Comparison of ENCODE assay signal across 19 cellular contexts in the genomic region with DNA sequence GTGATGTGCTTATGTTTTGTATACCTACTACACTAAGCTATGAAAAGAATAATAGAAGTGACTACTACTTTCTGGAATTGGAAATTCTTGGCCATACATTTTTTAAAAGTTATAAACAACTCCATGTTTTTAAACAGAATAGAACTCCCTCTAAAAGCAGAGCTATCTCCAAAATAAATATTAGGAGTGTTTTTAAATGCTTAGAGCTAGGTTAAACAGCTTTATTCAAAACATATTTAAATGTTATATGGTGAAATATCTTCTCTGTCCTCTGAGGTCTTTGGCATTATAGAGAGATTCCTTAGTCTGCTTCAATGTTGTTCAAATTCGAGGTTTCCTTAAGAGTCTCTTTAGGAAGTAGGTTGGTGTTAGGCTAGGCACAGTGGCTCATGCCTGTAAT. TPM values are rescaled to one million over a fixed set of nuclear protein-coding genes. Genes with fewer than 3 reads are reported as not detected.
DNase-seq lines count a peak whose midpoint lies in the region; ATAC-seq and TF ChIP-seq lines count a peak whose summit lies in the region.
"Had no signal": no experiment of that assay in that cellular context is flagged by ENCODE, and none has a peak within 500 bp of the region (broad histone marks: within the 10 kb centered on the region; RNA-seq: fewer than 3 reads in every experiment).

No MANE protein-coding gene starts in this region.

- no CpG with 5 or more reads among the region's 1 CpG for WGBS in IMR-90 (ENCODE audit: extremely low coverage in 2 of 2, insufficient read length in 1 of 2), 2 experiments

- no peak for ATAC-seq in activated CD8-positive, alpha-beta T cell treated with anti-CD3 and anti-CD28 coated beads for 36 hours
- no peak for ATAC-seq in activated CD8-positive, alpha-beta T cell treated with anti-CD3 and anti-CD28 coated beads, Interleukin-2, amount 10 ng/mL, durations not matched to agents 7 days and 5 days
- ATAC-seq in IMR-90 (ENCODE audit: low read depth) (peak; percentile 91), GM21526 (IDR thresholded peaks at IDR 0.05; ENCODE audit: low FRiP score, unreplicated experiment) (no peak), GM18502 (IDR thresholded peaks at IDR 0.05; ENCODE audit: poor library complexity, unreplicated experiment) (no peak)
- ATAC-seq: PC-3 had no signal

- peak overlapping the region; percentile 87; the same call in 1 of the 2 replicates for H3K27ac ChIP-seq in IMR-90 (ENCODE audit: insufficient read depth, low read length)
- H3K27ac ChIP-seq: KMS-11, RWPE1 had no signal

- H3K23ac ChIP-seq in IMR-90 (ENCODE audit: low read depth, low read length) = no peak overlapping the region

- peaks cover 27 to 42% of the 10 kb centered on the region in 2 experiments for H3K79me1 ChIP-seq in IMR-90 (ENCODE audit: low read depth in 1 of 2, low read length in 2 of 2)

- H4K5ac ChIP-seq in IMR-90 (ENCODE audit: low read depth, low read length) = no peak overlapping the region

- BruUV-seq in IMR-90 (replicated peaks; lab: Mats Ljungman, UMichigan) = no TSS peak

- CTCF ChIA-PET in activated CD8-positive, alpha-beta T cell treated with anti-CD3 and anti-CD28 coated beads for 36 hours (lab: Charles Lee) = interaction anchor here (0.7 to 1.8 kb wide), 6 partner anchors 12 to 77 kb away, joined by 3 to 6 read pairs (median 4); no protein-coding TSS in a partner anchor
- CTCF ChIA-PET in activated CD8-positive, alpha-beta T cell treated with anti-CD3 and anti-CD28 coated beads, Interleukin-2, amount 10 ng/mL, durations not matched to agents 7 days and 5 days (lab: Charles Lee) = interaction anchor here (1.3 to 1.5 kb wide), 2 partner anchors 24 to 107 kb away, joined by 3 to 4 read pairs; no protein-coding TSS in a partner anchor
- CTCF ChIA-PET in IMR-90 (lab: Yijun Ruan, JAX) = no interaction called here

- peaks cover 15% of the 10 kb centered on the region for H3K4me1 Mint-ChIP-seq in activated CD8-positive, alpha-beta T cell treated with anti-CD3 and anti-CD28 coated beads for 36 hours (ENCODE audit: low read depth)
- no peaks in the 10 kb centered on the region for H3K4me1 Mint-ChIP-seq in activated CD8-positive, alpha-beta T cell treated with anti-CD3 and anti-CD28 coated beads, Interleukin-2, amount 10 ng/mL, durations not matched to agents 7 days and 5 days (ENCODE audit: low read depth)
- H3K4me1 Mint-ChIP-seq in chondrocyte (ENCODE audit: low read depth) = peaks cover 4% of the 10 kb centered on the region
- H3K4me1 Mint-ChIP-seq in osteocyte (ENCODE audit: unreplicated experiment) = peaks cover 3% of the 10 kb centered on the region
- peaks cover 6% of the 10 kb centered on the region for H3K4me1 Mint-ChIP-seq in activated T-helper 2 cell treated with anti-CD3 and anti-CD28 coated beads, Interferon-gamma antibody, Interleukin-2, Interleukin-4, amounts not matched to agents 10 μg/mL and 5 μg/mL and 100 μg/mL, durations not matched to agents 14 hours and 24 hours and 36 hours (ENCODE audit: low read depth)

- H2AFZ ChIP-seq in IMR-90 (replicated peaks; ENCODE audit: low read length, poor library complexity) = no peak overlapping the region

- intact Hi-C loops in activated CD8-positive, alpha-beta T cell treated with anti-CD3 and anti-CD28 coated beads for 36 hours (cut with micrococcal nuclease) = no loop called here
- intact Hi-C loops in IMR-90 (cut with micrococcal nuclease) = loop anchor here (2.0 kb wide), 2 partner anchors 14 to 22 kb away; a partner anchor contains a TSS
- intact Hi-C loops in activated T-helper 2 cell treated with anti-CD3 and anti-CD28 coated beads, Interferon-gamma antibody, Interleukin-2, Interleukin-4, amounts not matched to agents 10 μg/mL and 5 μg/mL and 100 μg/mL, durations not matched to agents 14 hours and 24 hours and 36 hours (cut with micrococcal nuclease) = no loop called here

- TF ChIP-seq POLR2A in IMR-90 (IDR thresholded peaks at IDR 0.05; ENCODE audit: low read depth, low read length) = no peak

- no peak for TF ChIP-seq CTCF in activated CD8-positive, alpha-beta T cell treated with anti-CD3 and anti-CD28 coated beads for 36 hours (IDR thresholded peaks at IDR 0.05)
- no peak for TF ChIP-seq CTCF in IMR-90 (conservative IDR thresholded peaks at IDR 0.05; ENCODE audit: low read depth, low read length)
- no peak for TF ChIP-seq CTCF in chondrocyte (IDR thresholded peaks at IDR 0.05)
- no peak for TF ChIP-seq CTCF in osteocyte (IDR thresholded peaks at IDR 0.05)

- no peaks in the 10 kb centered on the region for H3K9me3 ChIP-seq in IMR-90 (ENCODE audit: control insufficient read depth, insufficient read depth, low read length)

- H3K27me3 ChIP-seq in IMR-90 (ENCODE audit: control insufficient read depth, insufficient read depth, low read length) = no peaks in the 10 kb centered on the region

- POLR2A ChIA-PET in activated CD8-positive, alpha-beta T cell treated with anti-CD3 and anti-CD28 coated beads for 36 hours (lab: Charles Lee) = interaction anchor here (1.4 to 1.7 kb wide), 3 partner anchors 17 to 34 kb away, joined by 3 to 5 read pairs (median 3); a partner anchor contains a TSS
- POLR2A ChIA-PET in activated CD8-positive, alpha-beta T cell treated with anti-CD3 and anti-CD28 coated beads, Interleukin-2, amount 10 ng/mL, durations not matched to agents 7 days and 5 days (lab: Charles Lee) = interaction anchor here (0.9 to 1.5 kb wide), 2 partner anchors 17 to 29 kb away, joined by 3 to 5 read pairs; a partner anchor contains a TSS
- POLR2A ChIA-PET in IMR-90 (lab: Charles Lee; ENCODE audit: unreplicated experiment) = no interaction called here

- H3K4me3 ChIP-seq in IMR-90 (ENCODE audit: insufficient read depth, low read depth, low read length) = no peak overlapping the region

- peaks cover 2% of the 10 kb centered on the region; the same call in 1 of the 2 replicates for H3K4me1 ChIP-seq in IMR-90 (ENCODE audit: control insufficient read depth, insufficient read depth, low read length)

- no peak overlapping the region for H2BK120ac ChIP-seq in IMR-90 (ENCODE audit: low read depth, low read length)

- H2BK15ac ChIP-seq in IMR-90 (ENCODE audit: low read depth, low read length) = no peak overlapping the region

- in situ Hi-C loops in IMR-90 (cut with MboI; ENCODE audit: low sequenced_read_pairs) = no loop called here

- no peak overlapping the region for H3K4ac ChIP-seq in IMR-90 (ENCODE audit: low read depth, low read length)

- no peaks in the 10 kb centered on the region for H3K27me3 Mint-ChIP-seq in activated CD8-positive, alpha-beta T cell treated with anti-CD3 and anti-CD28 coated beads for 36 hours
- no peaks in the 10 kb centered on the region for H3K27me3 Mint-ChIP-seq in activated CD8-positive, alpha-beta T cell treated with anti-CD3 and anti-CD28 coated beads, Interleukin-2, amount 10 ng/mL, durations not matched to agents 7 days and 5 days (ENCODE audit: low read depth)
- no peaks in the 10 kb centered on the region for H3K27me3 Mint-ChIP-seq in chondrocyte (ENCODE audit: low read depth)
- no peaks in the 10 kb centered on the region for H3K27me3 Mint-ChIP-seq in osteocyte (ENCODE audit: unreplicated experiment)
- H3K27me3 Mint-ChIP-seq in activated T-helper 2 cell treated with anti-CD3 and anti-CD28 coated beads, Interferon-gamma antibody, Interleukin-2, Interleukin-4, amounts not matched to agents 10 μg/mL and 5 μg/mL and 100 μg/mL, durations not matched to agents 14 hours and 24 hours and 36 hours (ENCODE audit: low read depth) = no peaks in the 10 kb centered on the region

- H4K8ac ChIP-seq in IMR-90 (ENCODE audit: low read depth in 2 of 2, low read length in 2 of 2) = no peak overlapping the region

- no peak overlapping the region for H4K91ac ChIP-seq in IMR-90 (ENCODE audit: insufficient read depth, low read depth, low read length)

- no peak overlapping the region for H3K9ac ChIP-seq in IMR-90 (ENCODE audit: low read depth, low read length)
- H3K9ac ChIP-seq: KMS-11 had no signal

- no peak overlapping the region for H2AK5ac ChIP-seq in IMR-90 (ENCODE audit: low read depth, low read length)

- H3K9me3 Mint-ChIP-seq in activated CD8-positive, alpha-beta T cell treated with anti-CD3 and anti-CD28 coated beads for 36 hours = no peaks in the 10 kb centered on the region
- H3K9me3 Mint-ChIP-seq in activated CD8-positive, alpha-beta T cell treated with anti-CD3 and anti-CD28 coated beads, Interleukin-2, amount 10 ng/mL, durations not matched to agents 7 days and 5 days (ENCODE audit: insufficient read depth) = no peaks in the 10 kb centered on the region
- H3K9me3 Mint-ChIP-seq in chondrocyte (ENCODE audit: low read depth) (no peaks in the 10 kb centered on the region), osteocyte (ENCODE audit: unreplicated experiment) (no peaks in the 10 kb centered on the region)
- H3K9me3 Mint-ChIP-seq in activated T-helper 2 cell treated with anti-CD3 and anti-CD28 coated beads, Interferon-gamma antibody, Interleukin-2, Interleukin-4, amounts not matched to agents 10 μg/mL and 5 μg/mL and 100 μg/mL, durations not matched to agents 14 hours and 24 hours and 36 hours = no peaks in the 10 kb centered on the region

- H4K20me1 ChIP-seq in IMR-90 (ENCODE audit: insufficient read depth, low read length) = peaks cover 3% of the 10 kb centered on the region; the same call in 1 of the 2 replicates

- no peaks in the 10 kb centered on the region for H3K9me1 ChIP-seq in IMR-90 (ENCODE audit: insufficient read depth, low read length)

- dilution Hi-C loops in IMR-90 (cut with HindIII; ENCODE audit: low sequenced_read_pairs, unreplicated experiment) = no loop called here

- peak overlapping the region; percentile 14 for H3K27ac Mint-ChIP-seq in activated CD8-positive, alpha-beta T cell treated with anti-CD3 and anti-CD28 coated beads for 36 hours
- H3K27ac Mint-ChIP-seq in activated CD8-positive, alpha-beta T cell treated with anti-CD3 and anti-CD28 coated beads, Interleukin-2, amount 10 ng/mL, durations not matched to agents 7 days and 5 days = no peak overlapping the region
- H3K27ac Mint-ChIP-seq in chondrocyte (ENCODE audit: unreplicated experiment) (peak overlapping the region; percentile 70), osteocyte (ENCODE audit: unreplicated experiment) (peak overlapping the region; percentile 72)
- H3K27ac Mint-ChIP-seq in activated T-helper 2 cell treated with anti-CD3 and anti-CD28 coated beads, Interferon-gamma antibody, Interleukin-2, Interleukin-4, amounts not matched to agents 10 μg/mL and 5 μg/mL and 100 μg/mL, durations not matched to agents 14 hours and 24 hours and 36 hours = no peak overlapping the region

- H3K14ac ChIP-seq in IMR-90 (replicated peaks; ENCODE audit: low read depth, low read length) = no peak overlapping the region

- H3K4me2 ChIP-seq in IMR-90 (ENCODE audit: low read depth, low read length) = 0 out of 2 replicates have a peak overlapping the region, but pooled peaks have one; percentile 46
- H3K4me2 ChIP-seq: KMS-11 had no signal

- peak overlapping the region; percentile 69 for H2BK5ac ChIP-seq in IMR-90 (ENCODE audit: low read depth, low read length, poor library complexity, severe bottlenecking)

- H2AK9ac ChIP-seq in IMR-90 (replicated peaks; ENCODE audit: low read depth, low read length, poor library complexity) = no peak overlapping the region

- H3K18ac ChIP-seq in IMR-90 (ENCODE audit: low read depth, low read length) = no peak overlapping the region

- peaks cover 49% of the 10 kb centered on the region for H3K36me3 ChIP-seq in IMR-90 (ENCODE audit: control insufficient read depth, insufficient read depth, low read length)

- TF ChIP-seq RAD21 in IMR-90 (IDR thresholded peaks at IDR 0.05; ENCODE audit: low read length) = no peak

- no peak overlapping the region for H2BK20ac ChIP-seq in IMR-90 (ENCODE audit: low read depth, low read length)

- peaks cover 56% of the 10 kb centered on the region for H3K36me3 Mint-ChIP-seq in activated CD8-positive, alpha-beta T cell treated with anti-CD3 and anti-CD28 coated beads for 36 hours (ENCODE audit: low read depth)
- peaks cover 63% of the 10 kb centered on the region for H3K36me3 Mint-ChIP-seq in activated CD8-positive, alpha-beta T cell treated with anti-CD3 and anti-CD28 coated beads, Interleukin-2, amount 10 ng/mL, durations not matched to agents 7 days and 5 days (ENCODE audit: low read depth)
- peaks cover 33% of the 10 kb centered on the region for H3K36me3 Mint-ChIP-seq in chondrocyte (ENCODE audit: low read depth)
- peaks cover 64% of the 10 kb centered on the region for H3K36me3 Mint-ChIP-seq in osteocyte (ENCODE audit: unreplicated experiment)
- H3K36me3 Mint-ChIP-seq in activated T-helper 2 cell treated with anti-CD3 and anti-CD28 coated beads, Interferon-gamma antibody, Interleukin-2, Interleukin-4, amounts not matched to agents 10 μg/mL and 5 μg/mL and 100 μg/mL, durations not matched to agents 14 hours and 24 hours and 36 hours (ENCODE audit: low read depth) = peaks cover 73% of the 10 kb centered on the region

- no peak for DNase-seq in activated CD8-positive, alpha-beta T cell treated with anti-CD3 and anti-CD28 coated beads for 36 hours
- DNase-seq in activated CD8-positive, alpha-beta T cell treated with anti-CD3 and anti-CD28 coated beads, Interleukin-2, amount 10 ng/mL, durations not matched to agents 7 days and 5 days = no peak
- DNase-seq in IMR-90 = no peak
- no peak for DNase-seq in chondrocyte (ENCODE audit: low spot score)
- DNase-seq in osteocyte (ENCODE audit: extremely low spot score, unreplicated experiment) = no peak
- no peak for DNase-seq in activated T-helper 2 cell treated with anti-CD3 and anti-CD28 coated beads, Interferon-gamma antibody, Interleukin-2, Interleukin-4, amounts not matched to agents 10 μg/mL and 5 μg/mL and 100 μg/mL, durations not matched to agents 14 hours and 24 hours and 36 hours (ENCODE audit: low spot score)
- DNase-seq: 8988T, DMS153, GOT3, NCI-H1092, NCI-H146, NCI-H2081, NCI-H510A treated with DMSO at 0.1 percent for 48 hours, NCI-H82, PC-3 had no signal

- H3K56ac ChIP-seq in IMR-90 (ENCODE audit: extremely low read depth, insufficient read depth, low read length) = no peak overlapping the region

- H3K4me3 Mint-ChIP-seq in activated CD8-positive, alpha-beta T cell treated with anti-CD3 and anti-CD28 coated beads for 36 hours = no peak overlapping the region
- H3K4me3 Mint-ChIP-seq in activated CD8-positive, alpha-beta T cell treated with anti-CD3 and anti-CD28 coated beads, Interleukin-2, amount 10 ng/mL, durations not matched to agents 7 days and 5 days = no peak overlapping the region
- H3K4me3 Mint-ChIP-seq in chondrocyte (ENCODE audit: unreplicated experiment) (no peak overlapping the region), osteocyte (ENCODE audit: unreplicated experiment) (no peak overlapping the region)
- H3K4me3 Mint-ChIP-seq in activated T-helper 2 cell treated with anti-CD3 and anti-CD28 coated beads, Interferon-gamma antibody, Interleukin-2, Interleukin-4, amounts not matched to agents 10 μg/mL and 5 μg/mL and 100 μg/mL, durations not matched to agents 14 hours and 24 hours and 36 hours (ENCODE audit: low read depth) = no peak overlapping the region

RNA-seq across cellular contexts. Expression of a gene that starts 22.9 kb away (rescaled TPM):
- 100 to 1,000 TPM; 155 to 157 TPM for total RNA-seq in activated CD8-positive, alpha-beta T cell treated with anti-CD3 and anti-CD28 coated beads for 36 hours
- 100 to 1,000 TPM; 176 to 179 TPM for total RNA-seq in activated CD8-positive, alpha-beta T cell treated with anti-CD3 and anti-CD28 coated beads, Interleukin-2, amount 10 ng/mL, durations not matched to agents 7 days and 5 days
- total RNA-seq in IMR-90 (2012; rRNA removed) (104 and 105 TPM in 2 replicates), chondrocyte (92.3 to 112 TPM (median 94.9 TPM) in 3 replicates), osteocyte (98.5 and 106 TPM in 2 replicates)
- polyA plus RNA-seq in IMR-90 (2012; rRNA removed) = 165 and 175 TPM in 2 replicates
- polyA plus RNA-seq in IMR-90 (2012; cell fraction: cytosol; rRNA removed) = 104 and 142 TPM in 2 replicates
- 92.5 and 145 TPM in 2 replicates for polyA plus RNA-seq in IMR-90 (2012; cell fraction: nucleus; rRNA removed; ENCODE audit: low replicate concordance)
- total RNA-seq in activated T-helper 2 cell treated with anti-CD3 and anti-CD28 coated beads, Interferon-gamma antibody, Interleukin-2, Interleukin-4, amounts not matched to agents 10 μg/mL and 5 μg/mL and 100 μg/mL, durations not matched to agents 14 hours and 24 hours and 36 hours = 185 and 204 TPM in 2 replicates

RNA-seq across cellular contexts. Expression of a gene that starts 23.1 kb away (rescaled TPM):
- total RNA-seq in activated CD8-positive, alpha-beta T cell treated with anti-CD3 and anti-CD28 coated beads for 36 hours = 10 to 100 TPM; 58.3 to 60.9 TPM
- total RNA-seq in activated CD8-positive, alpha-beta T cell treated with anti-CD3 and anti-CD28 coated beads, Interleukin-2, amount 10 ng/mL, durations not matched to agents 7 days and 5 days = 10 to 100 TPM; 58.7 to 62.2 TPM
- total RNA-seq in IMR-90 (2012; rRNA removed) (68.1 and 69.4 TPM in 2 replicates), chondrocyte (26.5 to 41.4 TPM (median 27.9 TPM) in 3 replicates), osteocyte (36.1 and 37.4 TPM in 2 replicates)
- polyA plus RNA-seq in IMR-90 (2012; rRNA removed) = 45.4 and 51.3 TPM in 2 replicates
- polyA plus RNA-seq in IMR-90 (2012; cell fraction: cytosol; rRNA removed) = 22.2 and 33.6 TPM in 2 replicates
- 63.3 and 90.0 TPM in 2 replicates for polyA plus RNA-seq in IMR-90 (2012; cell fraction: nucleus; rRNA removed; ENCODE audit: low replicate concordance)
- 75.0 and 80.7 TPM in 2 replicates for total RNA-seq in activated T-helper 2 cell treated with anti-CD3 and anti-CD28 coated beads, Interferon-gamma antibody, Interleukin-2, Interleukin-4, amounts not matched to agents 10 μg/mL and 5 μg/mL and 100 μg/mL, durations not matched to agents 14 hours and 24 hours and 36 hours

RNA-seq across cellular contexts. Expression of a gene that starts 30.4 kb away (rescaled TPM):
- 10 to 100 TPM; 91.9 to 96.0 TPM for total RNA-seq in activated CD8-positive, alpha-beta T cell treated with anti-CD3 and anti-CD28 coated beads for 36 hours
- 100 to 1,000 TPM; 106 to 116 TPM for total RNA-seq in activated CD8-positive, alpha-beta T cell treated with anti-CD3 and anti-CD28 coated beads, Interleukin-2, amount 10 ng/mL, durations not matched to agents 7 days and 5 days
- total RNA-seq in IMR-90 (2012; rRNA removed) (74.7 and 75.8 TPM in 2 replicates), chondrocyte (94.6 to 120 TPM (median 99.0 TPM) in 3 replicates), osteocyte (109 and 123 TPM in 2 replicates)
- polyA plus RNA-seq in IMR-90 (2012; rRNA removed) = 75.6 and 91.5 TPM in 2 replicates
- polyA plus RNA-seq in IMR-90 (2012; cell fraction: cytosol; rRNA removed) = 18.9 and 19.1 TPM in 2 replicates
- polyA plus RNA-seq in IMR-90 (2012; cell fraction: nucleus; rRNA removed; ENCODE audit: low replicate concordance) = 62.8 and 303 TPM in 2 replicates
- 138 and 144 TPM in 2 replicates for total RNA-seq in activated T-helper 2 cell treated with anti-CD3 and anti-CD28 coated beads, Interferon-gamma antibody, Interleukin-2, Interleukin-4, amounts not matched to agents 10 μg/mL and 5 μg/mL and 100 μg/mL, durations not matched to agents 14 hours and 24 hours and 36 hours

RNA-seq across cellular contexts. Expression of a gene that starts 30.9 kb away (rescaled TPM):
- 10 to 100 TPM; 63.0 to 64.4 TPM for total RNA-seq in activated CD8-positive, alpha-beta T cell treated with anti-CD3 and anti-CD28 coated beads for 36 hours
- total RNA-seq in activated CD8-positive, alpha-beta T cell treated with anti-CD3 and anti-CD28 coated beads, Interleukin-2, amount 10 ng/mL, durations not matched to agents 7 days and 5 days = 10 to 100 TPM; 59.4 to 61.1 TPM
- 62.0 and 79.4 TPM in 2 replicates for total RNA-seq in IMR-90 (2012; rRNA removed)
- polyA plus RNA-seq in IMR-90 (2012; rRNA removed) = 45.3 and 45.7 TPM in 2 replicates
- 14.3 and 14.7 TPM in 2 replicates for polyA plus RNA-seq in IMR-90 (2012; cell fraction: cytosol; rRNA removed)
- 7.1 and 19.4 TPM in 2 replicates for polyA plus RNA-seq in IMR-90 (2012; cell fraction: nucleus; rRNA removed; ENCODE audit: low replicate concordance)
- total RNA-seq in chondrocyte = 63.5 to 65.1 TPM (median 64.9 TPM) in 3 replicates
- total RNA-seq in osteocyte = 80.6 and 87.5 TPM in 2 replicates
- 70.0 and 73.7 TPM in 2 replicates for total RNA-seq in activated T-helper 2 cell treated with anti-CD3 and anti-CD28 coated beads, Interferon-gamma antibody, Interleukin-2, Interleukin-4, amounts not matched to agents 10 μg/mL and 5 μg/mL and 100 μg/mL, durations not matched to agents 14 hours and 24 hours and 36 hours

RNA-seq across cellular contexts. Expression of a gene that starts 38.2 kb away (rescaled TPM):
- total RNA-seq in activated CD8-positive, alpha-beta T cell treated with anti-CD3 and anti-CD28 coated beads for 36 hours = 100 to 1,000 TPM in 1 of 2 experiments, 10 to 100 TPM in 1; 99.4 to 103 TPM
- 100 to 1,000 TPM; 130 to 136 TPM for total RNA-seq in activated CD8-positive, alpha-beta T cell treated with anti-CD3 and anti-CD28 coated beads, Interleukin-2, amount 10 ng/mL, durations not matched to agents 7 days and 5 days
- total RNA-seq in IMR-90 (2012; rRNA removed) (72.8 and 91.2 TPM in 2 replicates), chondrocyte (30.7 to 35.1 TPM (median 34.6 TPM) in 3 replicates), osteocyte (42.6 and 44.7 TPM in 2 replicates)
- polyA plus RNA-seq in IMR-90 (2012; rRNA removed) = 53.7 and 56.9 TPM in 2 replicates
- 28.3 and 43.2 TPM in 2 replicates for polyA plus RNA-seq in IMR-90 (2012; cell fraction: cytosol; rRNA removed)
- 64.7 and 69.4 TPM in 2 replicates for polyA plus RNA-seq in IMR-90 (2012; cell fraction: nucleus; rRNA removed; ENCODE audit: low replicate concordance)
- total RNA-seq in activated T-helper 2 cell treated with anti-CD3 and anti-CD28 coated beads, Interferon-gamma antibody, Interleukin-2, Interleukin-4, amounts not matched to agents 10 μg/mL and 5 μg/mL and 100 μg/mL, durations not matched to agents 14 hours and 24 hours and 36 hours = 129 and 130 TPM in 2 replicates

Comparison
In these comparisons a context has a peak if more than half of its experiments do, and no peak if none do; other contexts are left out.
1. H3K27ac Mint-ChIP-seq: peak in activated CD8-positive, alpha-beta T cell treated with anti-CD3 and anti-CD28 coated beads for 36 hours (single experiment), chondrocyte (single experiment) and osteocyte (single experiment); none in activated CD8-positive, alpha-beta T cell treated with anti-CD3 and anti-CD28 coated beads, Interleukin-2, amount 10 ng/mL, durations not matched to agents 7 days and 5 days (single experiment) and activated T-helper 2 cell treated with anti-CD3 and anti-CD28 coated beads, Interferon-gamma antibody, Interleukin-2, Interleukin-4, amounts not matched to agents 10 μg/mL and 5 μg/mL and 100 μg/mL, durations not matched to agents 14 hours and 24 hours and 36 hours (single experiment).